19 cellular contexts compared by ENCODE assay signal in genomic region chr1:91244737-91245136, GRCh38.
DNase-seq lines count a peak whose midpoint lies in the region; ATAC-seq, FAIRE-seq and TF ChIP-seq lines count a peak whose summit lies in the region.
"Had no signal": no experiment of that assay in that cellular context is flagged by ENCODE, and none has a peak within 500 bp of the region (broad histone marks: within the 10 kb centered on the region; RNA-seq: fewer than 3 reads in every experiment).

No MANE protein-coding gene starts in this region.

- TF ChIP-seq EP300 in HepG2 (IDR thresholded peaks at IDR 0.05; ENCODE audit: low read depth in 2 of 2, low read length in 2 of 2) (no peak), HepG2 (CRISPR knock-in tag; IDR thresholded peaks at IDR 0.05; ENCODE audit: borderline replicate concordance) (no peak)

- no peak overlapping the region for H3K27ac ChIP-seq in liver (ENCODE audit: low read depth in 1 of 2, low read length in 2 of 2)
- no peak overlapping the region for H3K27ac ChIP-seq in HepG2 (ENCODE audit: extremely low read length, insufficient read depth, low read length)
- no peak overlapping the region for H3K27ac ChIP-seq in hepatocyte
- H3K27ac ChIP-seq in CD4-positive, alpha-beta T cell (ENCODE audit: low read depth, low read length): no peak overlapping the region
- H3K27ac ChIP-seq: SJCRH30 had no signal

- H3K4me2 ChIP-seq in HepG2 (ENCODE audit: low read depth, low read length) (no peak overlapping the region), hepatocyte (no peak overlapping the region)

- H3K4me3 Mint-ChIP-seq in CD4-positive, alpha-beta T cell: no peak overlapping the region
- H3K4me3 Mint-ChIP-seq: CD14-positive monocyte, IgD-negative memory B cell had no signal

- H3K4me1 Mint-ChIP-seq in CD4-positive, alpha-beta T cell (ENCODE audit: low read depth): no peaks in the 10 kb centered on the region
- H3K4me1 Mint-ChIP-seq: CD14-positive monocyte, IgD-negative memory B cell had no signal

- peak; percentile 4 for TF ChIP-seq CTCF in liver (IDR thresholded peaks at IDR 0.05; ENCODE audit: low read depth, low read length, missing input control)
- TF ChIP-seq CTCF in HepG2 (CRISPR knock-in tag; IDR thresholded peaks at IDR 0.05): no peak
- peak; percentile 2 for TF ChIP-seq CTCF in hepatocyte (IDR thresholded peaks at IDR 0.05; ENCODE audit: poor library complexity)
- no peak for TF ChIP-seq CTCF in CD4-positive, alpha-beta T cell (IDR thresholded peaks at IDR 0.05)

- H3K79me2 ChIP-seq in HepG2 (ENCODE audit: insufficient read depth, low read length): no peaks in the 10 kb centered on the region
- no peaks in the 10 kb centered on the region for H3K79me2 ChIP-seq in hepatocyte

- no peaks in the 10 kb centered on the region for H3K27me3 ChIP-seq in liver (ENCODE audit: control insufficient read depth in 4 of 4, insufficient read depth in 4 of 4, low read length in 3 of 4)
- H3K27me3 ChIP-seq in HepG2 (ENCODE audit: control insufficient read depth in 1 of 2, insufficient read depth in 2 of 2, low read length in 2 of 2): no peaks in the 10 kb centered on the region
- H3K27me3 ChIP-seq in adipocyte (replicated peaks; ENCODE audit: control insufficient read depth, insufficient read depth, low read length): no peaks in the 10 kb centered on the region
- H3K27me3 ChIP-seq in hepatocyte: no peaks in the 10 kb centered on the region
- H3K27me3 ChIP-seq in CD4-positive, alpha-beta T cell (ENCODE audit: control insufficient read depth, insufficient read depth, low read length): no peaks in the 10 kb centered on the region
- H3K27me3 ChIP-seq: SJCRH30 had no signal

- H2AFZ ChIP-seq in HepG2 (ENCODE audit: low read length) (no peak overlapping the region), hepatocyte (no peak overlapping the region)

- CTCF ChIA-PET in HepG2 (lab: Yijun Ruan, JAX; ENCODE audit: low intra/inter-chr PET ratio, low total read pairs): no interaction called here
- CTCF ChIA-PET in CD4-positive, alpha-beta T cell (lab: Charles Lee): no interaction called here

- H3K4me3 ChIP-seq in liver (ENCODE audit: low read depth in 1 of 3, low read length in 3 of 3) (no peak overlapping the region), HepG2 (replicated peaks in 1 of 3; ENCODE audit: insufficient read depth in 1 of 3, low read depth in 2 of 3, low read length in 3 of 3) (no peak overlapping the region), adipocyte (ENCODE audit: low read length) (no peak overlapping the region), hepatocyte (no peak overlapping the region)
- H3K4me3 ChIP-seq: SJCRH30 had no signal

- FAIRE-seq in HepG2 (lab: Jason Lieb, UNC): no peak
- FAIRE-seq: GM19239 had no signal

- H3K36me3 ChIP-seq in liver (ENCODE audit: control insufficient read depth in 4 of 4, insufficient read depth in 3 of 4, low read depth in 1 of 4, low read length in 3 of 4) (no peaks in the 10 kb centered on the region), HepG2 (replicated peaks in 1 of 2; ENCODE audit: control insufficient read depth in 1 of 2, insufficient read depth in 2 of 2, low read length in 2 of 2) (no peaks in the 10 kb centered on the region), adipocyte (ENCODE audit: control insufficient read depth, insufficient read depth, low read length, severe bottlenecking) (no peaks in the 10 kb centered on the region), hepatocyte (replicated peaks; ENCODE audit: insufficient read depth, low read depth) (no peaks in the 10 kb centered on the region)
- H3K36me3 ChIP-seq: SJCRH30 had no signal

- H3K9me3 Mint-ChIP-seq in CD4-positive, alpha-beta T cell: no peaks in the 10 kb centered on the region

- H4K20me1 ChIP-seq in HepG2 (ENCODE audit: insufficient read depth, low read length): no peaks in the 10 kb centered on the region
- H4K20me1 ChIP-seq in hepatocyte (ENCODE audit: insufficient read depth, poor library complexity, severe bottlenecking): no peaks in the 10 kb centered on the region

- H3K9ac ChIP-seq in liver (ENCODE audit: low read depth in 1 of 2, low read length in 2 of 2) (no peak overlapping the region), HepG2 (ENCODE audit: insufficient read depth, low read depth, low read length) (no peak overlapping the region), adipocyte (ENCODE audit: low read length) (no peak overlapping the region)

- no peak for TF ChIP-seq RAD21 in liver (IDR thresholded peaks at IDR 0.05)
- TF ChIP-seq RAD21 in HepG2 (CRISPR knock-in tag; IDR thresholded peaks at IDR 0.05): no peak

- POLR2A ChIA-PET in HepG2 (lab: Yijun Ruan, JAX): no interaction called here
- POLR2A ChIA-PET in CD4-positive, alpha-beta T cell (lab: Charles Lee): no interaction called here

- no TSS peak for BruUV-seq in HepG2 (replicated peaks; lab: Mats Ljungman, UMichigan)

- H3K27me3 Mint-ChIP-seq in CD4-positive, alpha-beta T cell: peaks cover 16% of the 10 kb centered on the region

- ATAC-seq in HepG2 (no peak), HG03196 (IDR thresholded peaks at IDR 0.05; ENCODE audit: unreplicated experiment) (no peak)
- no peak for ATAC-seq in CD4-positive, alpha-beta T cell (ENCODE audit: poor library complexity)

- intact Hi-C loops in HepG2 (cut with micrococcal nuclease; ENCODE audit: unreplicated experiment): no loop called here
- intact Hi-C loops in CD4-positive, alpha-beta T cell (cut with DNase I, micrococcal nuclease): no loop called here

- H3K9me2 ChIP-seq in hepatocyte (replicated peaks; ENCODE audit: insufficient read depth): no peaks in the 10 kb centered on the region

- H3K4me1 ChIP-seq in liver (ENCODE audit: control insufficient read depth in 4 of 4, insufficient read depth in 4 of 4, low read length in 3 of 4): no peaks in the 10 kb centered on the region
- H3K4me1 ChIP-seq in HepG2 (ENCODE audit: insufficient read depth, low read length): no peaks in the 10 kb centered on the region
- peaks cover 7% of the 10 kb centered on the region for H3K4me1 ChIP-seq in adipocyte (ENCODE audit: control insufficient read depth, insufficient read depth, low read length)
- no peaks in the 10 kb centered on the region for H3K4me1 ChIP-seq in hepatocyte (ENCODE audit: insufficient read depth)
- H3K4me1 ChIP-seq: Caco-2 had no signal

- in situ Hi-C loops in HepG2 (cut with HindIII; ENCODE audit: extremely low pct_ligation_motif_present, low pct_unique_long_range_greater_than_20kb): no loop called here

- no peak for DNase-seq in HepG2 (ENCODE audit: low spot score)
- DNase-seq in adipocyte (ENCODE audit: low read depth): peak; percentile 2
- no peak for DNase-seq in hepatocyte (ENCODE audit: low spot score)
- DNase-seq in HPDE6-E6E7 (ENCODE audit: extremely low spot score): no peak
- DNase-seq in CD4-positive, alpha-beta T cell: no peak
- no peak for DNase-seq in KG1 (lab: John Stamatoyannopoulos, UW)
- DNase-seq: 8988T; Caco-2; DMS153; NCI-H187; NCI-H69; NK-92 treated with Interleukin-12 subunit alpha and Interleukin-12 subunit beta, amount 100 ng/mL, for 24 hours; RPMI8226; SJCRH30 had no signal

- H3K27ac Mint-ChIP-seq in CD4-positive, alpha-beta T cell: no peak overlapping the region
- H3K27ac Mint-ChIP-seq: CD14-positive monocyte, IgD-negative memory B cell had no signal

- no peaks in the 10 kb centered on the region for H3K36me3 Mint-ChIP-seq in CD4-positive, alpha-beta T cell (ENCODE audit: low read depth)
- H3K36me3 Mint-ChIP-seq: CD14-positive monocyte, IgD-negative memory B cell had no signal

- no peak for TF ChIP-seq POLR2A in HepG2 (IDR thresholded peaks at IDR 0.05; ENCODE audit: insufficient read depth in 1 of 2, low read depth in 2 of 2, low read length in 2 of 2)

- H3K9me3 ChIP-seq in liver (ENCODE audit: control insufficient read depth in 4 of 4, low read length in 3 of 4) (no peaks in the 10 kb centered on the region), HepG2 (ENCODE audit: low read length) (no peaks in the 10 kb centered on the region), adipocyte (ENCODE audit: control insufficient read depth, low read length) (no peaks in the 10 kb centered on the region), hepatocyte (ENCODE audit: low read depth) (no peaks in the 10 kb centered on the region)
- H3K9me3 ChIP-seq in CD4-positive, alpha-beta T cell (ENCODE audit: control insufficient read depth, low read length): no peaks in the 10 kb centered on the region
- H3K9me3 ChIP-seq: Caco-2, SJCRH30 had no signal

- WGBS in liver: 72% methylated on average over 2 of the region's 2 CpGs
- WGBS in HepG2 (ENCODE audit: low lambda C conversion rate): 46% methylated on average over 2 of the region's 2 CpGs
- 81% methylated on average over 2 of the region's 2 CpGs for WGBS in hepatocyte (ENCODE audit: low lambda C conversion rate, missing lambda C conversion rate)

TF ChIP-seq in liver, 16 proteins besides CTCF, POLR2A, EP300 and RAD21 (continues in another document):
- no peak for TF ChIP-seq HNF4A (conservative IDR thresholded peaks at IDR 0.05)
- TF ChIP-seq NR2F2 (IDR thresholded peaks at IDR 0.05): no peak

TF ChIP-seq in HepG2, 621 proteins besides CTCF, POLR2A, EP300 and RAD21 (continues in another document):
- TF ChIP-seq ZBTB49 (CRISPR knock-in tag; IDR thresholded peaks at IDR 0.05; ENCODE audit: borderline replicate concordance) (no peak), TSC22D2 (CRISPR knock-in tag; IDR thresholded peaks at IDR 0.05; ENCODE audit: borderline replicate concordance) (no peak), ELF4 (CRISPR knock-in tag; IDR thresholded peaks at IDR 0.05; ENCODE audit: borderline replicate concordance) (no peak), ZNF614 (CRISPR knock-in tag; IDR thresholded peaks at IDR 0.05; ENCODE audit: borderline replicate concordance) (no peak), CHD4 (IDR thresholded peaks at IDR 0.05; ENCODE audit: borderline replicate concordance, low read length) (no peak), ZKSCAN1 (IDR thresholded peaks at IDR 0.05; ENCODE audit: low read length) (no peak), KLF15 (CRISPR knock-in tag; IDR thresholded peaks at IDR 0.05; ENCODE audit: borderline replicate concordance) (no peak), ZNF343 (CRISPR knock-in tag; IDR thresholded peaks at IDR 0.05) (no peak)

Comparison
In these comparisons a context has a peak if more than half of its experiments do, and no peak if none do; other contexts are left out.
1. CTCF ChIP-seq: peak in liver (single experiment) and hepatocyte (single experiment); none in HepG2 (single experiment) and CD4-positive, alpha-beta T cell (single experiment).